ENCODE assay signal across 1 cellular context in genomic region chr6:124193132-124193531, GRCh38.
TF ChIP-seq lines count a peak whose summit lies in the region.

No MANE protein-coding gene starts in this region.

TF ChIP-seq in HepG2, 621 proteins besides CTCF, POLR2A, EP300 and RAD21 (continued from another document):
- TF ChIP-seq, protein P1, sequence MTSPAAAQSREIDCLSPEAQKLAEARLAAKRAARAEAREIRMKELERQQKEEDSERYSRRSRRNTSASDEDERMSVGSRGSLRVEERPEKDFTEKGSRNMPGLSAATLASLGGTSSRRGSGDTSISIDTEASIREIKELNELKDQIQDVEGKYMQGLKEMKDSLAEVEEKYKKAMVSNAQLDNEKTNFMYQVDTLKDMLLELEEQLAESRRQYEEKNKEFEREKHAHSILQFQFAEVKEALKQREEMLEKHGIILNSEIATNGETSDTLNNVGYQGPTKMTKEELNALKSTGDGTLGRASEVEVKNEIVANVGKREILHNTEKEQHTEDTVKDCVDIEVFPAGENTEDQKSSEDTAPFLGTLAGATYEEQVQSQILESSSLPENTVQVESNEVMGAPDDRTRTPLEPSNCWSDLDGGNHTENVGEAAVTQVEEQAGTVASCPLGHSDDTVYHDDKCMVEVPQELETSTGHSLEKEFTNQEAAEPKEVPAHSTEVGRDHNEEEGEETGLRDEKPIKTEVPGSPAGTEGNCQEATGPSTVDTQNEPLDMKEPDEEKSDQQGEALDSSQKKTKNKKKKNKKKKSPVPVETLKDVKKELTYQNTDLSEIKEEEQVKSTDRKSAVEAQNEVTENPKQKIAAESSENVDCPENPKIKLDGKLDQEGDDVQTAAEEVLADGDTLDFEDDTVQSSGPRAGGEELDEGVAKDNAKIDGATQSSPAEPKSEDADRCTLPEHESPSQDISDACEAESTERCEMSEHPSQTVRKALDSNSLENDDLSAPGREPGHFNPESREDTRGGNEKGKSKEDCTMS (CRISPR knock-in tag; conservative IDR thresholded peaks at IDR 0.05) = no peak
- TF ChIP-seq ZNF550 (CRISPR knock-in tag; IDR thresholded peaks at IDR 0.05; ENCODE audit: borderline replicate concordance) = no peak
